ENCODE assay signal across 8 cellular contexts in genomic region chr6:53979468-53980067, GRCh38.
DNase-seq lines count a peak whose midpoint lies in the region; ATAC-seq, FAIRE-seq and TF ChIP-seq lines count a peak whose summit lies in the region.

No MANE protein-coding gene starts in this region.

- H2BK15ac ChIP-seq in mesenchymal stem cell (ENCODE audit: low read depth, poor library complexity, severe bottlenecking): no peak overlapping the region

- no peak overlapping the region for H2BK12ac ChIP-seq in mesenchymal stem cell (ENCODE audit: low read length in 2 of 2)

- intact Hi-C loops in Caco-2 (cut with micrococcal nuclease; ENCODE audit: unreplicated experiment): loop anchor here (2.0 to 10.0 kb wide), 2 partner anchors 289 to 735 kb away; no protein-coding TSS in a partner anchor

- H3K79me1 ChIP-seq in mesenchymal stem cell (replicated peaks; ENCODE audit: low read length, poor library complexity, severe bottlenecking): no peaks in the 10 kb centered on the region

- H4K8ac ChIP-seq in mesenchymal stem cell (ENCODE audit: low read length): no peak overlapping the region

- H4K91ac ChIP-seq in mesenchymal stem cell (ENCODE audit: low read length): no peak overlapping the region

- no TSS peak for BruUV-seq in Caco-2 (replicated peaks; lab: Mats Ljungman, UMichigan)

- in situ Hi-C loops in T47D (cut with HindIII; ENCODE audit: low pct_unique_long_range_greater_than_20kb, low sequenced_read_pairs): no loop called here

- H2BK120ac ChIP-seq in mesenchymal stem cell (ENCODE audit: low read depth, low read length): no peak overlapping the region

- CTCF ChIA-PET in Caco-2 (lab: Charles Lee): no interaction called here

- H3K4me3 ChIP-seq in Caco-2 (ENCODE audit: low read depth, low read length) (no peak overlapping the region), mesenchymal stem cell (ENCODE audit: insufficient read depth in 1 of 2, low read depth in 1 of 2, low read length in 2 of 2) (no peak overlapping the region)

- POLR2A ChIA-PET in Caco-2 (lab: Charles Lee): no interaction called here

- DNase-seq in Caco-2 (peak in 1 of 2 experiments; percentile 53), GM19239 (ENCODE audit: insufficient read length, low spot score) (peak; percentile 16), NCI-H345 (lab: John Stamatoyannopoulos, UW) (peak; percentile 2), T47D (ENCODE audit: low read depth in 1 of 2, low spot score in 1 of 2) (peak; percentile 11 to 62), mesenchymal stem cell (peak; percentile 48), HuH-7 (ENCODE audit: low spot score) (no peak)

- no peak overlapping the region for H3K4ac ChIP-seq in mesenchymal stem cell (ENCODE audit: low read depth in 1 of 2, low read length in 2 of 2)

- no peaks in the 10 kb centered on the region for H3K36me3 Mint-ChIP-seq in Caco-2 (ENCODE audit: insufficient read depth, unreplicated experiment)

- FAIRE-seq in GM19239 (lab: Jason Lieb, UNC): peak; percentile 59

- H3K14ac ChIP-seq in mesenchymal stem cell (ENCODE audit: low read length in 2 of 2): no peak overlapping the region

- peak; percentile 73 to 77 for TF ChIP-seq CTCF in Caco-2 (IDR thresholded peaks at IDR 0.05; ENCODE audit: insufficient read depth in 1 of 2, low read depth in 1 of 2, low read length in 1 of 2, severe bottlenecking in 1 of 2, unreplicated experiment in 1 of 2)

- no peaks in the 10 kb centered on the region for H3K4me1 Mint-ChIP-seq in Caco-2 (ENCODE audit: low read depth, unreplicated experiment)

- no peak overlapping the region for H2AK5ac ChIP-seq in mesenchymal stem cell (ENCODE audit: low read length, severe bottlenecking)

- H3K9me3 ChIP-seq in Caco-2 (no peaks in the 10 kb centered on the region), mesenchymal stem cell (ENCODE audit: control insufficient read depth, low read length) (no peaks in the 10 kb centered on the region)

- no peak overlapping the region for H3K23ac ChIP-seq in mesenchymal stem cell (ENCODE audit: low read length in 2 of 2)

- no peaks in the 10 kb centered on the region for H3K4me1 ChIP-seq in Caco-2
- peaks cover 12% of the 10 kb centered on the region for H3K4me1 ChIP-seq in mesenchymal stem cell (ENCODE audit: control insufficient read depth, insufficient read depth, low read depth, low read length)

- H3K36me3 ChIP-seq in Caco-2 (ENCODE audit: control insufficient read depth, insufficient read depth, low read length) (no peaks in the 10 kb centered on the region), mesenchymal stem cell (ENCODE audit: control insufficient read depth in 1 of 2, insufficient read depth in 2 of 2, low read depth in 1 of 2, low read length in 2 of 2) (no peaks in the 10 kb centered on the region)

- no peak overlapping the region for H3K9ac ChIP-seq in mesenchymal stem cell (ENCODE audit: low read length)

- no peaks in the 10 kb centered on the region for H3K27me3 Mint-ChIP-seq in Caco-2 (ENCODE audit: insufficient read depth, unreplicated experiment)

- no peak overlapping the region for H2AFZ ChIP-seq in mesenchymal stem cell (ENCODE audit: low read depth, low read length)

- H3K27me3 ChIP-seq in Caco-2 (replicated peaks; ENCODE audit: control insufficient read depth, insufficient read depth, low read length) (no peaks in the 10 kb centered on the region), mesenchymal stem cell (ENCODE audit: control insufficient read depth in 1 of 2, insufficient read depth in 1 of 2, low read length in 2 of 2) (no peaks in the 10 kb centered on the region)

- H3K27ac ChIP-seq in mesenchymal stem cell (ENCODE audit: low read length, poor library complexity, severe bottlenecking): no peak overlapping the region

- H3K18ac ChIP-seq in mesenchymal stem cell (ENCODE audit: low read depth in 1 of 2, low read length in 2 of 2): no peak overlapping the region

- H3K9me3 Mint-ChIP-seq in Caco-2 (ENCODE audit: unreplicated experiment): no peaks in the 10 kb centered on the region

- ATAC-seq in GM18520 (IDR thresholded peaks at IDR 0.05; ENCODE audit: unreplicated experiment) (no peak), GM21576 (IDR thresholded peaks at IDR 0.05; ENCODE audit: unreplicated experiment) (no peak)

- H2BK5ac ChIP-seq in mesenchymal stem cell (ENCODE audit: low read depth, low read length, poor library complexity, severe bottlenecking): no peak overlapping the region

- no peak overlapping the region for H3K27ac Mint-ChIP-seq in Caco-2 (ENCODE audit: unreplicated experiment)

- H3K4me3 Mint-ChIP-seq in Caco-2 (ENCODE audit: unreplicated experiment): no peak overlapping the region

- no peak overlapping the region for H3K4me2 ChIP-seq in mesenchymal stem cell (ENCODE audit: low read length, poor library complexity, severe bottlenecking)
